26 cellular contexts compared by ENCODE assay signal in genomic region chr9:119451426-119451825, GRCh38.
"Had no signal": no experiment of that assay in that cellular context is flagged by ENCODE, and none has a peak within 500 bp of the region (broad histone marks: within the 10 kb centered on the region; RNA-seq: fewer than 3 reads in every experiment).

No MANE protein-coding gene starts in this region.

- ATAC-seq: foreskin keratinocyte; gastroesophageal sphincter; heart left ventricle; left cardiac atrium; lower lobe of right lung; natural killer cell; pancreas; stimulated activated memory B cell treated with anti-CD40 and anti-IgM and Interleukin-4, amounts not matched to agents 10 μg/mL and 1 μg/mL and 100 μg/mL, for 72 hours; stimulated activated naive CD8-positive, alpha-beta T cell treated with anti-CD3 and anti-CD28 coated beads, Interleukin-15, Interleukin-2, amounts not matched to agents 100 U/mL and 50 U/mL, for 24 hours had no signal

- H3K27me3 ChIP-seq: esophagus muscularis mucosa, foreskin keratinocyte, gastroesophageal sphincter, heart left ventricle, neutrophil, pancreas, sigmoid colon, spleen, testis, tibial artery had no signal

- H3K27ac Mint-ChIP-seq: memory B cell; natural killer cell; stimulated activated memory B cell treated with anti-CD40 and anti-IgM and Interleukin-4, amounts not matched to agents 10 μg/mL and 1 μg/mL and 100 μg/mL, for 72 hours; type B pancreatic cell had no signal

- H3K4me1 ChIP-seq: esophagus muscularis mucosa, gastroesophageal sphincter, heart left ventricle, left ventricle myocardium inferior, lower lobe of right lung, pancreas, sigmoid colon, spleen, testis, tibial artery had no signal

- H3K4me1 Mint-ChIP-seq: memory B cell; natural killer cell; neural crest cell; stimulated activated memory B cell treated with anti-CD40 and anti-IgM and Interleukin-4, amounts not matched to agents 10 μg/mL and 1 μg/mL and 100 μg/mL, for 72 hours had no signal

- H3K36me3 ChIP-seq: esophagus muscularis mucosa, gastroesophageal sphincter, heart left ventricle, left ventricle myocardium inferior, lower lobe of right lung, neutrophil, pancreas, sigmoid colon, spleen, tibial artery had no signal

- H3K36me3 Mint-ChIP-seq: memory B cell; natural killer cell; stimulated activated memory B cell treated with anti-CD40 and anti-IgM and Interleukin-4, amounts not matched to agents 10 μg/mL and 1 μg/mL and 100 μg/mL, for 72 hours; type B pancreatic cell had no signal

- H3K27me3 Mint-ChIP-seq: stimulated activated memory B cell treated with anti-CD40 and anti-IgM and Interleukin-4, amounts not matched to agents 10 μg/mL and 1 μg/mL and 100 μg/mL, for 72 hours; type B pancreatic cell had no signal

- H3K9me3 ChIP-seq: esophagus muscularis mucosa, heart left ventricle, lower lobe of right lung, neutrophil, pancreas, testis, tibial artery had no signal

- H3K9me3 Mint-ChIP-seq: neural crest cell, type B pancreatic cell had no signal

- H3K4me3 Mint-ChIP-seq: memory B cell; natural killer cell; neural crest cell; stimulated activated memory B cell treated with anti-CD40 and anti-IgM and Interleukin-4, amounts not matched to agents 10 μg/mL and 1 μg/mL and 100 μg/mL, for 72 hours; type B pancreatic cell had no signal

- H3K27ac ChIP-seq: coronary artery, esophagus muscularis mucosa, foreskin keratinocyte, gastroesophageal sphincter, heart left ventricle, left ventricle myocardium inferior, lower lobe of right lung, neutrophil, pancreas, sigmoid colon, spleen, testis, tibial artery had no signal

- H3K4me3 ChIP-seq: coronary artery, esophagus muscularis mucosa, gastroesophageal sphincter, heart left ventricle, left ventricle myocardium inferior, lower lobe of right lung, pancreas, sigmoid colon, spleen, testis, tibial artery had no signal

- DNase-seq: dermis blood vessel endothelial cell; effector memory CD4-positive, alpha-beta T cell; foreskin keratinocyte; heart left ventricle; hippocampal formation; left cardiac atrium; left ventricle myocardium inferior; lower lobe of right lung; natural killer cell; pancreas; retina; sigmoid colon; spleen; stimulated activated CD4-positive, alpha-beta T cell treated with anti-CD3 and anti-CD28 coated beads, Interleukin-4, amount 100 ng/mL, for 4 hours; stimulated activated naive CD8-positive, alpha-beta T cell treated with anti-CD3 and anti-CD28 coated beads, Interleukin-15, Interleukin-2, amounts not matched to agents 100 U/mL and 50 U/mL, for 24 hours; substantia nigra; testis; tibial artery had no signal
